Comparison of ENCODE assay signal across 8 cellular contexts in genomic region chr5:963673-964531, GRCh38. TPM values are rescaled to one million over a fixed set of nuclear protein-coding genes. Genes with fewer than 3 reads are reported as not detected.
A peak's percentile ranks its signal among the peaks of the same experiment; 100 is the strongest.
DNase-seq lines count a peak whose midpoint lies in the region; ATAC-seq and TF ChIP-seq lines count a peak whose summit lies in the region.

No MANE protein-coding gene starts in this region.

- peak; percentile 84 for ATAC-seq in GM19452 (IDR thresholded peaks at IDR 0.05; ENCODE audit: unreplicated experiment)
- peak; percentile 43 for ATAC-seq in HG03558 (IDR thresholded peaks at IDR 0.05; ENCODE audit: extremely low read depth, unreplicated experiment)

- DNase-seq in AG09309 (ENCODE audit: low read depth) (peak; percentile 76), activated T-cell treated with anti-CD3 and anti-CD28 coated beads for 48 hours (ENCODE audit: low read depth) (peak; percentile 42), iris pigment epithelial cell (ENCODE audit: low read depth) (peak; percentile 31), dermis blood vessel endothelial cell (no peak), caudate nucleus (lab: John Stamatoyannopoulos, UW) (no peak), T1000 (lab: John Stamatoyannopoulos, UW) (no peak)

- no peak for TF ChIP-seq CTCF in AG09309 (IDR thresholded peaks at IDR 0.05; ENCODE audit: control insufficient read depth, insufficient read depth, low read depth, low read length, missing control alignments)

- no peak overlapping the region for H3K4me3 ChIP-seq in AG09309 (ENCODE audit: control insufficient read depth, low read depth, low read length)

- no peak overlapping the region for H3K27ac ChIP-seq in caudate nucleus (ENCODE audit: low read depth, low read length)

RNA-seq across cellular contexts. Expression of gene NKD2, which starts 44.7 kb away (rescaled TPM):
- total RNA-seq in dermis blood vessel endothelial cell, result 0.17 and 0.56 TPM in 2 replicates

Comparison
In these comparisons a context has a peak if more than half of its experiments do, and no peak if none do; other contexts are left out.
1. DNase-seq: peak in AG09309 (single experiment), activated T-cell treated with anti-CD3 and anti-CD28 coated beads for 48 hours (single experiment) and iris pigment epithelial cell (single experiment); none in dermis blood vessel endothelial cell (single experiment), caudate nucleus (0 of 61) and T1000 (single experiment).